In genomic region chr1:100396651-100397050, GRCh38 we compare ENCODE assay signal across 18 cellular contexts. TPM values are rescaled to one million over a fixed set of nuclear protein-coding genes. Genes with fewer than 3 reads are reported as not detected.
DNase-seq lines count a peak whose midpoint lies in the region; ATAC-seq, FAIRE-seq and TF ChIP-seq lines count a peak whose summit lies in the region.
"Had no signal": no experiment of that assay in that cellular context is flagged by ENCODE, and none has a peak within 500 bp of the region (broad histone marks: within the 10 kb centered on the region; RNA-seq: fewer than 3 reads in every experiment).

No MANE protein-coding gene starts in this region.

- 95% methylated on average over 3 of the region's 3 CpGs for WGBS in GM12878 (ENCODE audit: insufficient coverage, insufficient replicate concordance, low lambda C conversion rate, missing lambda C conversion rate)

- RAD21 ChIA-PET in GM12878 (lab: Charles Lee; ENCODE audit: unreplicated experiment) = interaction anchor here (0.7 to 1.2 kb wide), 4 partner anchors 10 to 62 kb away, joined by 3 to 4 read pairs (median 3); no protein-coding TSS in a partner anchor

- CTCF ChIA-PET in GM12878 (lab: Yijun Ruan, JAX) = interaction anchor here (0.8 to 1.9 kb wide), 15 partner anchors 8 to 129 kb away, joined by 3 to 9 read pairs (median 3); partner anchors contain the start of gene CDC14A

- H3K27ac ChIP-seq in OCI-LY3 (ENCODE audit: low read length) = no peak overlapping the region
- no peak overlapping the region for H3K27ac ChIP-seq in GM12878 (ENCODE audit: control insufficient read depth, insufficient read depth)
- no peak overlapping the region for H3K27ac ChIP-seq in MM.1S (ENCODE audit: low read length)
- H3K27ac ChIP-seq: epithelial cell of prostate, parathyroid adenoma, Peyer's patch, vagina had no signal

- H3K9ac ChIP-seq in OCI-LY3 (ENCODE audit: low read length) (no peak overlapping the region), GM12878 (ENCODE audit: control insufficient read depth, insufficient read depth, low read length) (no peak overlapping the region), MM.1S (ENCODE audit: low read length) (no peak overlapping the region)
- H3K9ac ChIP-seq: parathyroid adenoma had no signal

- H3K4me3 Mint-ChIP-seq in activated T-cell treated with anti-CD3 and anti-CD28 coated beads, Interleukin-2, amount 50 U/mL, for 4 hours = peak overlapping the region; percentile 20

- H3K4me2 ChIP-seq in OCI-LY3 (ENCODE audit: low read length) (no peak overlapping the region), GM12878 (ENCODE audit: control insufficient read depth, insufficient read depth) (no peak overlapping the region), MM.1S (ENCODE audit: low read depth, low read length) (no peak overlapping the region)

- H3K4me1 Mint-ChIP-seq in activated T-cell treated with anti-CD3 and anti-CD28 coated beads, Interleukin-2, amount 50 U/mL, for 4 hours (ENCODE audit: low read depth) = peaks cover 87% of the 10 kb centered on the region

- H3K27me3 Mint-ChIP-seq in activated T-cell treated with anti-CD3 and anti-CD28 coated beads, Interleukin-2, amount 50 U/mL, for 4 hours (ENCODE audit: low read depth) = no peaks in the 10 kb centered on the region

- H3K4me1 ChIP-seq in OCI-LY3 (ENCODE audit: low read length) (peaks cover 6% of the 10 kb centered on the region), GM12878 (ENCODE audit: control insufficient read depth, insufficient read depth, low read length) (no peaks in the 10 kb centered on the region), MM.1S (ENCODE audit: low read length) (no peaks in the 10 kb centered on the region)
- H3K4me1 ChIP-seq: parathyroid adenoma, Peyer's patch had no signal

- H2AFZ ChIP-seq in OCI-LY3 (ENCODE audit: low read depth, low read length) (no peak overlapping the region), GM12878 (ENCODE audit: control insufficient read depth, low read depth, low read length) (no peak overlapping the region), MM.1S (ENCODE audit: low read length) (no peak overlapping the region)
- H2AFZ ChIP-seq: parathyroid adenoma had no signal

- H3K36me3 ChIP-seq in OCI-LY3 (replicated peaks; ENCODE audit: low read depth, low read length) (no peaks in the 10 kb centered on the region), GM12878 (ENCODE audit: control insufficient read depth in 2 of 2, insufficient read depth in 2 of 2, low read length in 1 of 2) (peaks cover 0 to under 1% of the 10 kb centered on the region in 2 experiments; a peak in 2 of 4 replicates), MM.1S (replicated peaks; ENCODE audit: insufficient read depth, low read length) (no peaks in the 10 kb centered on the region)

- no peak for TF ChIP-seq RAD21 in GM12878 (IDR thresholded peaks at IDR 0.05; ENCODE audit: insufficient read depth, low read depth, low read length)

- H3K9me3 ChIP-seq in OCI-LY3 (ENCODE audit: insufficient read depth, low read length) (no peaks in the 10 kb centered on the region), GM12878 (replicated peaks; ENCODE audit: control insufficient read depth, insufficient read depth, low read length) (no peaks in the 10 kb centered on the region), MM.1S (replicated peaks; ENCODE audit: insufficient read depth, low read length) (no peaks in the 10 kb centered on the region)
- H3K9me3 ChIP-seq: Peyer's patch, vagina had no signal

- peak; percentile 31 for FAIRE-seq in GM12878 (lab: Jason Lieb, UNC)
- FAIRE-seq: H1, kidney had no signal

- H4K20me1 ChIP-seq in OCI-LY3 (ENCODE audit: insufficient read depth, low read length) = no peaks in the 10 kb centered on the region
- H4K20me1 ChIP-seq in GM12878 (ENCODE audit: control insufficient read depth, insufficient read depth) = no peaks in the 10 kb centered on the region
- H4K20me1 ChIP-seq in MM.1S (ENCODE audit: insufficient read depth, low read length) = no peaks in the 10 kb centered on the region

- ATAC-seq in activated T-cell treated with anti-CD3 and anti-CD28 coated beads, Interleukin-2, amount 50 U/mL, for 4 hours = peak; percentile 24 to 32
- peak; percentile 48 for ATAC-seq in GM12878
- ATAC-seq in stimulated activated naive CD8-positive, alpha-beta T cell treated with anti-CD3 and anti-CD28 coated beads, Interleukin-15, Interleukin-2, amounts not matched to agents 100 U/mL and 50 U/mL, for 24 hours = peak; percentile 34
- no peak for ATAC-seq in GM21390 (IDR thresholded peaks at IDR 0.05; ENCODE audit: unreplicated experiment)
- no peak for ATAC-seq in Right ventricle myocardium inferior

- no peak for DNase-seq in activated T-cell treated with anti-CD3 and anti-CD28 coated beads, Interleukin-2, amount 50 U/mL, for 4 hours
- no peak for DNase-seq in activated T-cell treated with anti-CD3 and anti-CD28 coated beads, Interleukin-2, amount 50 U/mL, for 1 hour
- DNase-seq in GM12878 (ENCODE audit: low read depth, low spot score) (no peak), MM.1S (no peak), Right ventricle myocardium inferior (ENCODE audit: missing footprints) (no peak)
- DNase-seq in stimulated activated naive CD8-positive, alpha-beta T cell treated with anti-CD3 and anti-CD28 coated beads, Interleukin-15, Interleukin-2, amounts not matched to agents 100 U/mL and 50 U/mL, for 24 hours = no peak
- DNase-seq: activated CD4-positive, alpha-beta T cell treated with anti-CD3 and anti-CD28 coated beads, Interleukin-2, amount 50 U/mL, for 1 hour; IMR-90; kidney; NCI-H187; NCI-H510A treated with DMSO at 0.1 percent for 48 hours; Peyer's patch had no signal

- no peaks in the 10 kb centered on the region for H3F3A ChIP-seq in MM.1S (ENCODE audit: insufficient read depth, low read length)

- in situ Hi-C loops in GM12878 (cut with MboI) = no loop called here

- POLR2A ChIA-PET in GM12878 (lab: Charles Lee) = interaction anchor here (0.9 to 1.9 kb wide), 4 partner anchors 11 to 41 kb away, joined by 3 to 8 read pairs (median 4); no protein-coding TSS in a partner anchor

- no peaks in the 10 kb centered on the region for H3K9me2 ChIP-seq in MM.1S (replicated peaks; ENCODE audit: insufficient read depth, low read length)

- no TSS peak for BruUV-seq in GM12878 (replicated peaks; lab: Mats Ljungman, UMichigan)

- H3K27me3 ChIP-seq in OCI-LY3 (ENCODE audit: low read depth, low read length) (no peaks in the 10 kb centered on the region), GM12878 (replicated peaks in 1 of 2; ENCODE audit: control insufficient read depth in 2 of 2, insufficient read depth in 2 of 2, low read length in 1 of 2) (no peaks in the 10 kb centered on the region), MM.1S (replicated peaks; ENCODE audit: insufficient read depth, low read length) (no peaks in the 10 kb centered on the region)
- H3K27me3 ChIP-seq: Peyer's patch, vagina had no signal

- no peak for TF ChIP-seq EP300 in GM12878 (IDR thresholded peaks at IDR 0.05; ENCODE audit: borderline replicate concordance in 1 of 2, control insufficient read depth in 1 of 2, low read depth in 2 of 2, low read length in 2 of 2)

- intact Hi-C loops in GM12878 (cut with micrococcal nuclease; ENCODE audit: unreplicated experiment) = no loop called here
- intact Hi-C loops in Right ventricle myocardium inferior (cut with DNase I) = no loop called here

- no peak for TF ChIP-seq POLR2A in GM12878 (IDR thresholded peaks at IDR 0.05; ENCODE audit: low read depth, low read length)

- peaks cover 26% of the 10 kb centered on the region for H3K36me3 Mint-ChIP-seq in activated T-cell treated with anti-CD3 and anti-CD28 coated beads, Interleukin-2, amount 50 U/mL, for 4 hours (ENCODE audit: insufficient read depth)

- TF ChIP-seq CTCF in OCI-LY3 (IDR thresholded peaks at IDR 0.05; ENCODE audit: low read depth, low read length) (peak; percentile 9; the same call in 1 of the 2 replicates), GM12878 (IDR thresholded peaks at IDR 0.05 in 2 of 3, conservative IDR thresholded peaks at IDR 0.05 in 1 of 3; ENCODE audit: control insufficient read depth in 2 of 3, extremely low read depth in 1 of 3, insufficient read depth in 1 of 3, low read depth in 3 of 3, low read length in 3 of 3) (no peak), MM.1S (IDR thresholded peaks at IDR 0.05; ENCODE audit: low read length) (no peak)

- H3K4me3 ChIP-seq in OCI-LY3 (ENCODE audit: low read length) = no peak overlapping the region
- H3K4me3 ChIP-seq in GM12878 = no peak overlapping the region
- H3K4me3 ChIP-seq in MM.1S (ENCODE audit: low read length) = no peak overlapping the region
- H3K4me3 ChIP-seq: Peyer's patch, vagina had no signal

- no peaks in the 10 kb centered on the region for H3K9me3 Mint-ChIP-seq in activated T-cell treated with anti-CD3 and anti-CD28 coated beads, Interleukin-2, amount 50 U/mL, for 4 hours

- SMC1A ChIA-PET in GM12878 (lab: Charles Lee; ENCODE audit: uncharacterized antibody, unreplicated experiment) = interaction anchor here (0.7 to 3.3 kb wide), 11 partner anchors 10 to 618 kb away, joined by 3 to 18 read pairs (median 4); partner anchors contain the start of gene CDC14A

- no peaks in the 10 kb centered on the region for H3K79me2 ChIP-seq in OCI-LY3 (ENCODE audit: low read length)
- no peaks in the 10 kb centered on the region for H3K79me2 ChIP-seq in GM12878 (ENCODE audit: control insufficient read depth, insufficient read depth, low read length)
- no peaks in the 10 kb centered on the region for H3K79me2 ChIP-seq in MM.1S (ENCODE audit: low read length)
- H3K79me2 ChIP-seq: parathyroid adenoma had no signal

TF ChIP-seq in GM12878, 131 proteins besides CTCF, POLR2A, EP300 and RAD21 (continues in another document):
- no peak for TF ChIP-seq EZH2 (IDR thresholded peaks at IDR 0.05; ENCODE audit: borderline replicate concordance, control insufficient read depth, low read depth, low read length)
- TF ChIP-seq ESRRA (IDR thresholded peaks at IDR 0.05; ENCODE audit: low read length) = no peak

RNA-seq across cellular contexts. Expression of gene CDC14A, which starts 44.3 kb away (rescaled TPM):
- total RNA-seq in activated T-cell treated with anti-CD3 and anti-CD28 coated beads, Interleukin-2, amount 50 U/mL, for 4 hours = 10 to 100 TPM in 2 of 3 donors, 1 to 10 TPM in 1; 9.5 to 12.8 (median 12.5) TPM
- 61.9 and 72.4 TPM in 2 replicates for total RNA-seq in GM12878 (2013; cell fraction: nucleolus; rRNA removed)
- total RNA-seq in GM12878 (2014; rRNA removed) (5.2 and 6.9 TPM in 2 replicates), GM12878 (2014; rRNA removed; fragmentation: Illumina TruSeq; extraction: Trizol) (5.9 and 7.0 TPM in 2 replicates), GM12878 (2021) (6.8 and 7.8 TPM in 2 replicates), Right ventricle myocardium inferior (2.7 TPM)
- polyA plus RNA-seq in GM12878 (2011; ENCODE audit: low read depth) = 1.3 TPM
- polyA plus RNA-seq in GM12878 (2011; rRNA removed) (7.1 and 9.1 TPM in 2 replicates), GM12878 (2014; fragmentation: Illumina TruSeq; extraction: Trizol) (5.8 and 6.5 TPM in 2 replicates), GM12878 (2014; fragmentation: Nextera tagmentation; extraction: Ambion mirVana) (1 to 10 TPM; 1.5 to 1.9 TPM), GM12878 (2014; rRNA removed) (3.5 and 3.9 TPM in 2 replicates), GM12878 (2016; fragmentation: Nextera tagmentation; extraction: Ambion mirVana) (1 to 10 TPM; 4.7 to 6.3 TPM)
- 3.3 and 3.7 TPM in 2 replicates for polyA plus RNA-seq in GM12878 (2011; cell fraction: cytosol; rRNA removed)
- 10.7 and 12.9 TPM in 2 replicates for polyA plus RNA-seq in GM12878 (2011; cell fraction: nucleus; rRNA removed)
- polyA plus RNA-seq in GM12878 (2012) = 1.8 and 1.9 TPM in 2 replicates
- polyA minus RNA-seq in GM12878 (2011; rRNA and poly(A)+ RNA removed) = 16.2 TPM in 2 replicates
- 2.9 and 4.2 TPM in 2 replicates for polyA minus RNA-seq in GM12878 (2011; cell fraction: cytosol; rRNA and poly(A)+ RNA removed)
- 24.3 and 39.7 TPM in 2 replicates for polyA minus RNA-seq in GM12878 (2011; cell fraction: nucleus; rRNA and poly(A)+ RNA removed)

Comparison
In these comparisons a context has a peak if more than half of its experiments do, and no peak if none do; other contexts are left out.
1. ATAC-seq: peak in activated T-cell treated with anti-CD3 and anti-CD28 coated beads, Interleukin-2, amount 50 U/mL, for 4 hours (2 of 2), GM12878 (single experiment) and stimulated activated naive CD8-positive, alpha-beta T cell treated with anti-CD3 and anti-CD28 coated beads, Interleukin-15, Interleukin-2, amounts not matched to agents 100 U/mL and 50 U/mL, for 24 hours (single experiment); none in GM21390 (single experiment) and Right ventricle myocardium inferior (single experiment).